In genomic region chr2:95351080-95351915, GRCh38 we compare ENCODE assay signal across 17 cellular contexts. TPM values are rescaled to one million over a fixed set of nuclear protein-coding genes. Genes with fewer than 3 reads are reported as not detected.
DNase-seq lines count a peak whose midpoint lies in the region; ATAC-seq and TF ChIP-seq lines count a peak whose summit lies in the region.
"Had no signal": no experiment of that assay in that cellular context is flagged by ENCODE, and none has a peak within 500 bp of the region (broad histone marks: within the 10 kb centered on the region; RNA-seq: fewer than 3 reads in every experiment).

No MANE protein-coding gene starts in this region.

- no peaks in the 10 kb centered on the region for H3K36me3 ChIP-seq in Peyer's patch
- H3K36me3 ChIP-seq: BLaER1, HAP-1 had no signal

- no peaks in the 10 kb centered on the region for H3K4me1 Mint-ChIP-seq in activated T-cell treated with anti-CD3 and anti-CD28 coated beads, Interleukin-2, amount 50 U/mL, for 4 hours (ENCODE audit: low read depth)
- H3K4me1 Mint-ChIP-seq in activated naive CD8-positive, alpha-beta T cell treated with anti-CD3 and anti-CD28 coated beads for 36 hours: no peaks in the 10 kb centered on the region

- no peak for DNase-seq in activated T-cell treated with anti-CD3 and anti-CD28 coated beads, Interleukin-2, amount 50 U/mL, for 4 hours
- DNase-seq in activated T-cell treated with anti-CD3 and anti-CD28 coated beads for 4 hours (no peak), Peyer's patch (peak in 2 of 3 donors; percentile 27 to 40), mesenteric fat pad (ENCODE audit: low spot score) (peak; percentile 76)
- peak; percentile 16 for DNase-seq in stimulated activated CD8-positive, alpha-beta memory T cell treated with anti-CD3 and anti-CD28 coated beads, Interleukin-4, amount 100 ng/mL, for 48 hours
- no peak for DNase-seq in activated CD4-positive, alpha-beta T cell treated with anti-CD3 and anti-CD28 coated beads, Interleukin-2, amount 50 U/mL, for 4 hours
- no peak for DNase-seq in activated naive CD8-positive, alpha-beta T cell treated with anti-CD3 and anti-CD28 coated beads for 36 hours
- DNase-seq: CD8-positive, alpha-beta T cell; DMS79; NCI-H1105; NCI-H1694; NCI-H2227 treated with DMSO at 0.1 percent for 48 hours; NCI-H524 had no signal

- H3K36me3 Mint-ChIP-seq in activated T-cell treated with anti-CD3 and anti-CD28 coated beads, Interleukin-2, amount 50 U/mL, for 4 hours (ENCODE audit: insufficient read depth): no peaks in the 10 kb centered on the region
- H3K36me3 Mint-ChIP-seq in activated naive CD8-positive, alpha-beta T cell treated with anti-CD3 and anti-CD28 coated beads for 36 hours: no peaks in the 10 kb centered on the region
- H3K36me3 Mint-ChIP-seq: CD8-positive, alpha-beta T cell had no signal

- H3K4me1 ChIP-seq in Peyer's patch: peaks cover 0 to under 1% (median 0%) of the 10 kb centered on the region in 4 donors
- H3K4me1 ChIP-seq: BLaER1, HAP-1 had no signal

- H3K9me3 Mint-ChIP-seq in activated T-cell treated with anti-CD3 and anti-CD28 coated beads, Interleukin-2, amount 50 U/mL, for 4 hours: no peaks in the 10 kb centered on the region
- no peaks in the 10 kb centered on the region for H3K9me3 Mint-ChIP-seq in activated naive CD8-positive, alpha-beta T cell treated with anti-CD3 and anti-CD28 coated beads for 36 hours
- H3K9me3 Mint-ChIP-seq: CD8-positive, alpha-beta T cell had no signal

- no peaks in the 10 kb centered on the region for H3K27me3 ChIP-seq in Peyer's patch

- no peak overlapping the region for H3K4me3 ChIP-seq in Peyer's patch
- H3K4me3 ChIP-seq: BLaER1, HAP-1 had no signal

- H3K4me3 Mint-ChIP-seq in activated T-cell treated with anti-CD3 and anti-CD28 coated beads, Interleukin-2, amount 50 U/mL, for 4 hours: peak overlapping the region; percentile 3
- no peak overlapping the region for H3K4me3 Mint-ChIP-seq in activated naive CD8-positive, alpha-beta T cell treated with anti-CD3 and anti-CD28 coated beads for 36 hours
- H3K4me3 Mint-ChIP-seq: CD8-positive, alpha-beta T cell had no signal

- H3K27me3 Mint-ChIP-seq in activated T-cell treated with anti-CD3 and anti-CD28 coated beads, Interleukin-2, amount 50 U/mL, for 4 hours (ENCODE audit: low read depth): peaks cover 16% of the 10 kb centered on the region
- H3K27me3 Mint-ChIP-seq in activated naive CD8-positive, alpha-beta T cell treated with anti-CD3 and anti-CD28 coated beads for 36 hours: peaks cover 28% of the 10 kb centered on the region

- H3K27ac Mint-ChIP-seq in activated naive CD8-positive, alpha-beta T cell treated with anti-CD3 and anti-CD28 coated beads for 36 hours: no peak overlapping the region
- H3K27ac Mint-ChIP-seq: CD8-positive, alpha-beta T cell had no signal

- no peak overlapping the region for H3K27ac ChIP-seq in Peyer's patch
- H3K27ac ChIP-seq: BLaER1 had no signal

- TF ChIP-seq CTCF in Peyer's patch (IDR thresholded peaks at IDR 0.05): no peak

- TF ChIP-seq POLR2A in Peyer's patch (IDR thresholded peaks at IDR 0.05): no peak

- H3K9me3 ChIP-seq in Peyer's patch: no peaks in the 10 kb centered on the region
- H3K9me3 ChIP-seq: BLaER1, HAP-1 had no signal

- ATAC-seq in activated T-cell treated with anti-CD3 and anti-CD28 coated beads, Interleukin-2, amount 50 U/mL, for 4 hours: no peak
- ATAC-seq in HG02884 (IDR thresholded peaks at IDR 0.05; ENCODE audit: unreplicated experiment): no peak
- ATAC-seq: CD8-positive, alpha-beta T cell; Panc1 had no signal

RNA-seq across cellular contexts. Expression of gene FAHD2A, which starts 51.2 kb away (rescaled TPM):
- total RNA-seq in activated T-cell treated with anti-CD3 and anti-CD28 coated beads, Interleukin-2, amount 50 U/mL, for 4 hours: 10 to 100 TPM; 13.9 to 15.8 (median 15.3) TPM
- total RNA-seq in Peyer's patch (100 to 1,000 TPM in 2 of 4 donors, 10 to 100 TPM in 2; 10.7 to 112 (median 87.1) TPM), mesenteric fat pad (18.5 TPM)
- 10 to 100 TPM; 33.2 to 33.6 TPM for total RNA-seq in activated naive CD8-positive, alpha-beta T cell treated with anti-CD3 and anti-CD28 coated beads for 36 hours

RNA-seq across cellular contexts. Expression of gene KCNIP3, which starts 54.2 kb away (rescaled TPM):
- not detected for total RNA-seq in activated T-cell treated with anti-CD3 and anti-CD28 coated beads, Interleukin-2, amount 50 U/mL, for 4 hours
- total RNA-seq in Peyer's patch (10 to 100 TPM in 1 of 4 donors, 1 to 10 TPM in 3; 4.9 to 11.4 (median 7.2) TPM), mesenteric fat pad (3.8 TPM)
- total RNA-seq in activated naive CD8-positive, alpha-beta T cell treated with anti-CD3 and anti-CD28 coated beads for 36 hours: not detected
- total RNA-seq: CD8-positive, alpha-beta T cell had no signal

Comparison
In these comparisons a context has a peak if more than half of its experiments do, and no peak if none do; other contexts are left out.
1. DNase-seq: peak in Peyer's patch (2 of 3), mesenteric fat pad (single experiment) and stimulated activated CD8-positive, alpha-beta memory T cell treated with anti-CD3 and anti-CD28 coated beads, Interleukin-4, amount 100 ng/mL, for 48 hours (single experiment); none in activated T-cell treated with anti-CD3 and anti-CD28 coated beads, Interleukin-2, amount 50 U/mL, for 4 hours (single experiment), activated T-cell treated with anti-CD3 and anti-CD28 coated beads for 4 hours (single experiment), activated CD4-positive, alpha-beta T cell treated with anti-CD3 and anti-CD28 coated beads, Interleukin-2, amount 50 U/mL, for 4 hours (0 of 2) and activated naive CD8-positive, alpha-beta T cell treated with anti-CD3 and anti-CD28 coated beads for 36 hours (single experiment).